2 cellular contexts compared by ENCODE assay signal in genomic region chr2:85793584-85793983, GRCh38.
TF ChIP-seq lines count a peak whose summit lies in the region.

No MANE protein-coding gene starts in this region.

TF ChIP-seq in IMR-90, 13 proteins besides CTCF, POLR2A, EP300 and RAD21:
- TF ChIP-seq MXI1 (IDR thresholded peaks at IDR 0.05; ENCODE audit: borderline replicate concordance, low read depth, low read length) (no peak), CHD1 (IDR thresholded peaks at IDR 0.05; ENCODE audit: low read depth, low read length) (no peak)

TF ChIP-seq in K562, 482 proteins besides CTCF, POLR2A, EP300 and RAD21:
- no peak for TF ChIP-seq PHF21A (IDR thresholded peaks at IDR 0.05; ENCODE audit: borderline replicate concordance, low read depth)
- no peak for TF ChIP-seq ZNF274 (IDR thresholded peaks at IDR 0.05; ENCODE audit: borderline replicate concordance, low read depth, low read length)
- no peak for TF ChIP-seq ZNF184 (CRISPR knock-in tag; IDR thresholded peaks at IDR 0.05)
- peak; percentile 29 for TF ChIP-seq RBM25 (IDR thresholded peaks at IDR 0.05; ENCODE audit: low read depth, low read length, severe bottlenecking)
- no peak for TF ChIP-seq HINFP (tag; conservative IDR thresholded peaks at IDR 0.05; ENCODE audit: low read depth)
- TF ChIP-seq MGA (IDR thresholded peaks at IDR 0.05) = no peak
- no peak for TF ChIP-seq ZKSCAN8 (CRISPR knock-in tag; IDR thresholded peaks at IDR 0.05)
- TF ChIP-seq ZNF239 (CRISPR knock-in tag; IDR thresholded peaks at IDR 0.05) = peak; percentile 91
